ENCODE assay signal across 22 cellular contexts in the genomic region with DNA sequence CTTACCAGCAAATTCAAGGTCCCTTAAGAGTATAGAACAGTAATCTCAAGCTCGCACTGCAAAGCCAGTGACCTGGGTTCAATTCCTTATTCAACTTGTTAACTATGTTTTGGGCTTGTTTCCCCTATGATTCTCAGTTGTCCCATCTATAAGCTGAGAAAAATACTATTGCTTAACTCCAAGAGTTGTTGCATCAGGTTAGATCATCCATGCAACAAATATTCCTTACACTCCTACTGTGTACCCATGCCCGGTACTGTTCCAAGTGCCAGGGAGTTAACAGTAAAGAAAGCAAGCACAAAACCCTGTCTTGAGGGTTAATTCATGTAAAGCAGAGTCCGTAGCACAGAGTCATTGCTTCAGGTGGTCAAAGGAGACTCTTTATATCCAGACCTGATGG.
DNase-seq lines count a peak whose midpoint lies in the region; FAIRE-seq and TF ChIP-seq lines count a peak whose summit lies in the region.
"Had no signal": no experiment of that assay in that cellular context is flagged by ENCODE, and none has a peak within 500 bp of the region (broad histone marks: within the 10 kb centered on the region; RNA-seq: fewer than 3 reads in every experiment).

No MANE protein-coding gene starts in this region.

- no peaks in the 10 kb centered on the region for H3K79me2 ChIP-seq in GM23248 (ENCODE audit: insufficient read depth)
- no peaks in the 10 kb centered on the region for H3K79me2 ChIP-seq in neural progenitor cell (ENCODE audit: low read depth)

- H3K27ac ChIP-seq in GM23248 (no peak overlapping the region), neural progenitor cell (no peak overlapping the region), small intestine (ENCODE audit: low read depth in 1 of 2, low read length in 1 of 2) (no peak overlapping the region)
- H3K27ac ChIP-seq: SJCRH30 had no signal

- H3K36me3 Mint-ChIP-seq in dendritic cell treated with granulocyte-macrophage colony-stimulating factor and Interleukin-4, amounts not matched to agents 40 ng/mL and 50 ng/mL, for 4 days (ENCODE audit: low read depth): peaks cover 5% of the 10 kb centered on the region
- H3K36me3 Mint-ChIP-seq in neural progenitor cell: no peaks in the 10 kb centered on the region
- H3K36me3 Mint-ChIP-seq: CD4-positive, alpha-beta memory T cell had no signal

- H3K4me3 Mint-ChIP-seq in dendritic cell treated with granulocyte-macrophage colony-stimulating factor and Interleukin-4, amounts not matched to agents 40 ng/mL and 50 ng/mL, for 4 days: no peak overlapping the region
- no peak overlapping the region for H3K4me3 Mint-ChIP-seq in neural progenitor cell
- H3K4me3 Mint-ChIP-seq: CD4-positive, alpha-beta memory T cell had no signal

- peak overlapping the region; percentile 89 for H3K27ac Mint-ChIP-seq in dendritic cell treated with granulocyte-macrophage colony-stimulating factor and Interleukin-4, amounts not matched to agents 40 ng/mL and 50 ng/mL, for 4 days
- no peak overlapping the region for H3K27ac Mint-ChIP-seq in neural progenitor cell
- H3K27ac Mint-ChIP-seq: CD4-positive, alpha-beta memory T cell; H9 had no signal

- H3K9ac ChIP-seq in GM23248 (no peak overlapping the region), neural progenitor cell (no peak overlapping the region)

- WGBS in GM23248 (ENCODE audit: low coverage in 1 of 2, low lambda C conversion rate in 2 of 2, missing lambda C conversion rate in 2 of 2), 2 experiments: 89 to 94% methylated on average over 3 of the region's 3 CpGs
- WGBS in small intestine, 3 donors: 80 to 86% (median 84%) methylated on average over 3 of the region's 3 CpGs

- no peak for TF ChIP-seq CTCF in neural progenitor cell (IDR thresholded peaks at IDR 0.05)

- no peaks in the 10 kb centered on the region for H3K9me3 ChIP-seq in GM23248 (ENCODE audit: low read depth)
- H3K9me3 ChIP-seq in neural progenitor cell (ENCODE audit: low read depth): no peaks in the 10 kb centered on the region
- no peaks in the 10 kb centered on the region for H3K9me3 ChIP-seq in small intestine (ENCODE audit: control insufficient read depth, low read depth)
- H3K9me3 ChIP-seq: BLaER1 treated with 17β-estradiol and CSF1 and Interleukin-3, amounts not matched to agents 10 nM and 100 nM; SJCRH30 had no signal

- peaks cover 4% of the 10 kb centered on the region; the same call in 1 of the 2 replicates for H3F3A ChIP-seq in GM23248 (ENCODE audit: insufficient read depth)
- no peaks in the 10 kb centered on the region for H3F3A ChIP-seq in neural progenitor cell (ENCODE audit: low read depth)

- no peaks in the 10 kb centered on the region for H3K27me3 ChIP-seq in GM23248 (replicated peaks; ENCODE audit: insufficient read depth)
- H3K27me3 ChIP-seq in neural progenitor cell: no peaks in the 10 kb centered on the region
- no peaks in the 10 kb centered on the region for H3K27me3 ChIP-seq in small intestine (ENCODE audit: control insufficient read depth in 2 of 2, insufficient read depth in 2 of 2, low read length in 2 of 2)
- H3K27me3 ChIP-seq: BLaER1 treated with 17β-estradiol and CSF1 and Interleukin-3, amounts not matched to agents 10 nM and 100 nM had no signal

- H3K9me3 Mint-ChIP-seq in dendritic cell treated with granulocyte-macrophage colony-stimulating factor and Interleukin-4, amounts not matched to agents 40 ng/mL and 50 ng/mL, for 4 days: no peaks in the 10 kb centered on the region
- H3K9me3 Mint-ChIP-seq in neural progenitor cell: no peaks in the 10 kb centered on the region
- H3K9me3 Mint-ChIP-seq: H9 had no signal

- DNase-seq in GM23248 (no peak), MV-4-11 (lab: John Stamatoyannopoulos, UW) (peak; percentile 15), neural progenitor cell (ENCODE audit: low spot score) (no peak), DMS153 (lab: John Stamatoyannopoulos, UW) (no peak), NCI-H2081 (lab: John Stamatoyannopoulos, UW) (no peak), small intestine (no peak)
- DNase-seq: AML-193; CD4-positive, alpha-beta memory T cell; COR-L47; Karpas-422; NCI-H1105 treated with DMSO at 0.1 percent for 48 hours; NCI-H2029; NCI-H446 treated with DMSO at 0.1 percent for 48 hours; NCI-H82; NK-92 treated with Interleukin-12 subunit alpha and Interleukin-12 subunit beta, amount 100 ng/mL, for 24 hours; PC-3; SJCRH30 had no signal

- intact Hi-C loops in dendritic cell treated with granulocyte-macrophage colony-stimulating factor and Interleukin-4, amounts not matched to agents 40 ng/mL and 50 ng/mL, for 4 days (cut with micrococcal nuclease): no loop called here

- H3K36me3 ChIP-seq in GM23248 (ENCODE audit: low read depth): no peaks in the 10 kb centered on the region
- H3K36me3 ChIP-seq in neural progenitor cell: no peaks in the 10 kb centered on the region
- H3K36me3 ChIP-seq in small intestine (ENCODE audit: control insufficient read depth in 2 of 2, insufficient read depth in 2 of 2, low read length in 2 of 2): no peaks in the 10 kb centered on the region
- H3K36me3 ChIP-seq: BLaER1 treated with 17β-estradiol and CSF1 and Interleukin-3, amounts not matched to agents 10 nM and 100 nM; SJCRH30 had no signal

- peaks cover 11% of the 10 kb centered on the region for H3K4me1 ChIP-seq in GM23248 (ENCODE audit: insufficient read depth)
- H3K4me1 ChIP-seq in neural progenitor cell: peaks cover 11% of the 10 kb centered on the region
- no peaks in the 10 kb centered on the region for H3K4me1 ChIP-seq in small intestine (ENCODE audit: control insufficient read depth in 2 of 2, insufficient read depth in 1 of 2, low read depth in 1 of 2, low read length in 1 of 2)
- H3K4me1 ChIP-seq: SJCRH30 had no signal

- H3K4me1 Mint-ChIP-seq in dendritic cell treated with granulocyte-macrophage colony-stimulating factor and Interleukin-4, amounts not matched to agents 40 ng/mL and 50 ng/mL, for 4 days (ENCODE audit: low read depth): peaks cover 70% of the 10 kb centered on the region
- H3K4me1 Mint-ChIP-seq in neural progenitor cell: peaks cover 15% of the 10 kb centered on the region
- H3K4me1 Mint-ChIP-seq: CD4-positive, alpha-beta memory T cell had no signal

- FAIRE-seq in small intestine (lab: Jason Lieb, UNC): no peak
- FAIRE-seq: A204.1, G401.6 had no signal

- H3K4me3 ChIP-seq in GM23248: no peak overlapping the region
- H3K4me3 ChIP-seq in neural progenitor cell: no peak overlapping the region
- no peak overlapping the region for H3K4me3 ChIP-seq in small intestine (ENCODE audit: low read depth in 1 of 2, low read length in 2 of 2)
- H3K4me3 ChIP-seq: BLaER1 treated with 17β-estradiol and CSF1 and Interleukin-3, amounts not matched to agents 10 nM and 100 nM; SJCRH30 had no signal

- H3K9me2 ChIP-seq in GM23248 (ENCODE audit: insufficient read depth): no peaks in the 10 kb centered on the region

- H3K4me2 ChIP-seq in GM23248 (ENCODE audit: unreplicated experiment) (no peak overlapping the region), neural progenitor cell (no peak overlapping the region)

- in situ Hi-C loops in GM23248 (cut with MboI): no loop called here

- no peaks in the 10 kb centered on the region for H3K27me3 Mint-ChIP-seq in dendritic cell treated with granulocyte-macrophage colony-stimulating factor and Interleukin-4, amounts not matched to agents 40 ng/mL and 50 ng/mL, for 4 days
- peaks cover 2% of the 10 kb centered on the region for H3K27me3 Mint-ChIP-seq in neural progenitor cell (ENCODE audit: insufficient read depth, low read depth)

- H2AFZ ChIP-seq in GM23248 (0 out of 2 replicates have a peak overlapping the region, but pooled peaks have one; percentile 32), neural progenitor cell (replicated peaks) (peak overlapping the region; percentile 95)

- H4K20me1 ChIP-seq in GM23248 (ENCODE audit: insufficient read depth): no peaks in the 10 kb centered on the region
- H4K20me1 ChIP-seq in neural progenitor cell (ENCODE audit: low read depth): no peaks in the 10 kb centered on the region
- H4K20me1 ChIP-seq: BLaER1 treated with 17β-estradiol and CSF1 and Interleukin-3, amounts not matched to agents 10 nM and 100 nM had no signal
